2 cellular contexts compared by ENCODE assay signal in the genomic region with DNA sequence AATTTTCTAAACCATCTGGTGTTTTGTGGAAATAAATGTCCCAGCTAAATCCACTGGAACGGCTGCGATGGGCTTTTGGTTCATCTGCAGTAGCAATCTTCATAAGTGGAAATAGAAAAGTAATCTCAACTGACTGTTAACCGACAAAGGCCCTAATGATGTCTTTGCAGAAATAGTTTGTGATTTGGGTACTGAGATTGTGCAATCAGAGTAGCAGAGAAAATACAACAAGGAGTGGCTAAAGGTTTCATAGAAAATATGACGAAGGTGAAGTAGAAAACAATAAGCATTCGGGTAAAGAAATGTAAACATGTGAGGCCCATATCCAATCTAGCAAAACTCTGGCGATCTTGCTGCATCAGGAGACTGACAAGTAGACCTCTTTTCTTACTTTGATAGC.
TF ChIP-seq lines count a peak whose summit lies in the region.

No MANE protein-coding gene starts in this region.

TF ChIP-seq in HepG2, 621 proteins besides CTCF, POLR2A, EP300 and RAD21:
- TF ChIP-seq, protein P1, sequence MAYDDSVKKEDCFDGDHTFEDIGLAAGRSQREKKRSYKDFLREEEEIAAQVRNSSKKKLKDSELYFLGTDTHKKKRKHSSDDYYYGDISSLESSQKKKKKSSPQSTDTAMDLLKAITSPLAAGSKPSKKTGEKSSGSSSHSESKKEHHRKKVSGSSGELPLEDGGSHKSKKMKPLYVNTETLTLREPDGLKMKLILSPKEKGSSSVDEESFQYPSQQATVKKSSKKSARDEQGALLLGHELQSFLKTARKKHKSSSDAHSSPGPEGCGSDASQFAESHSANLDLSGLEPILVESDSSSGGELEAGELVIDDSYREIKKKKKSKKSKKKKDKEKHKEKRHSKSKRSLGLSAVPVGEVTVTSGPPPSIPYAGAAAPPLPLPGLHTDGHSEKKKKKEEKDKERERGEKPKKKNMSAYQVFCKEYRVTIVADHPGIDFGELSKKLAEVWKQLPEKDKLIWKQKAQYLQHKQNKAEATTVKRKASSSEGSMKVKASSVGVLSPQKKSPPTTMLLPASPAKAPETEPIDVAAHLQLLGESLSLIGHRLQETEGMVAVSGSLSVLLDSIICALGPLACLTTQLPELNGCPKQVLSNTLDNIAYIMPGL (CRISPR knock-in tag; IDR thresholded peaks at IDR 0.05; ENCODE audit: borderline replicate concordance in 1 of 2, low read depth in 1 of 2), result no peak
- TF ChIP-seq CEBPB (IDR thresholded peaks at IDR 0.05; ENCODE audit: borderline replicate concordance, low read depth, low read length), result peak; percentile 66

TF ChIP-seq in IMR-90, 13 proteins besides CTCF, POLR2A, EP300 and RAD21:
- peak; percentile 65 for TF ChIP-seq CEBPB (IDR thresholded peaks at IDR 0.05; ENCODE audit: low read depth, low read length)
- TF ChIP-seq MXI1 (IDR thresholded peaks at IDR 0.05; ENCODE audit: borderline replicate concordance, low read depth, low read length), result no peak
